39 cellular contexts compared by ENCODE assay signal in genomic region chr5:180102636-180103035, GRCh38.
"Had no signal": no experiment of that assay in that cellular context is flagged by ENCODE, and none has a peak within 500 bp of the region (broad histone marks: within the 10 kb centered on the region; RNA-seq: fewer than 3 reads in every experiment).

No MANE protein-coding gene starts in this region.

- DNase-seq: activated effector memory CD4-positive, alpha-beta T cell treated with anti-CD3 and anti-CD28 coated beads, Interleukin-2, amount 50 U/mL, for 16 hours; activated effector memory CD4-positive, alpha-beta T cell treated with Interleukin-2 at 50 U/mL for 16 hours; activated gamma-delta T cell; activated gamma-delta T cell treated with Interleukin-2 at 50 U/mL for 16 hours; activated naive CD4-positive, alpha-beta T cell treated with anti-CD3 and anti-CD28 coated beads for 36 hours; activated naive CD4-positive, alpha-beta T cell treated with anti-CD3 and anti-CD28 coated beads, Interleukin-2, amount 10 ng/mL, durations not matched to agents 7 days and 5 days; activated naive CD4-positive, alpha-beta T cell treated with anti-CD3 and anti-CD28 coated beads, Interleukin-2, amount 50 U/mL, for 16 hours; activated naive CD4-positive, alpha-beta T cell treated with Interleukin-2 at 50 U/mL for 16 hours; activated naive CD8-positive, alpha-beta T cell treated with anti-CD3 and anti-CD28 coated beads for 36 hours; activated naive CD8-positive, alpha-beta T cell treated with anti-CD3 and anti-CD28 coated beads, Interleukin-2, amount 10 ng/mL, durations not matched to agents 7 days and 5 days; activated naive CD8-positive, alpha-beta T cell treated with anti-CD3 and anti-CD28 coated beads, Interleukin-2, amount 50 U/mL, for 24 hours; activated T-cell treated with anti-CD3 and anti-CD28 coated beads, Interleukin-2, amount 50 U/mL, for 1 hour; activated T-cell treated with anti-CD3 and anti-CD28 coated beads, Interleukin-2, amount 50 U/mL, for 24 hours; activated T-cell treated with anti-CD3 and anti-CD28 coated beads, Interleukin-2, amount 50 U/mL, for 4 hours; activated T-cell treated with anti-CD3 and anti-CD28 coated beads, Interleukin-2, amount 50 U/mL, for 48 hours; activated T-cell treated with anti-CD3 and anti-CD28 coated beads, Interleukin-2, amount 50 U/mL, for 72 hours; adrenal gland; amniotic stem cell; amygdala; anterior cingulate cortex; aorta; body of pancreas; brain microvascular endothelial cell; caudate nucleus; central memory CD4-positive, alpha-beta T cell; cerebellar nuclear complex had no signal

- H3K4me1 Mint-ChIP-seq: activated naive CD4-positive, alpha-beta T cell treated with anti-CD3 and anti-CD28 coated beads, Interleukin-2, amount 10 ng/mL, durations not matched to agents 7 days and 5 days; activated naive CD4-positive, alpha-beta T cell treated with anti-CD3 and anti-CD28 coated beads, Interleukin-2, amount 50 U/mL, for 24 hours; activated naive CD8-positive, alpha-beta T cell treated with anti-CD3 and anti-CD28 coated beads for 36 hours; activated naive CD8-positive, alpha-beta T cell treated with anti-CD3 and anti-CD28 coated beads, Interleukin-2, amount 10 ng/mL, durations not matched to agents 7 days and 5 days; activated naive CD8-positive, alpha-beta T cell treated with anti-CD3 and anti-CD28 coated beads, Interleukin-2, amount 50 U/mL, for 24 hours; activated T-helper 17 cell treated with anti-CD3 and anti-CD28 coated beads, Interleukin-2, amount 50 U/mL, for 72 hours; brain; central memory CD8-positive, alpha-beta T cell had no signal

- H3K27ac ChIP-seq: adrenal gland, ascending aorta, body of pancreas, brain microvascular endothelial cell, breast epithelium, cardiac muscle cell had no signal

- ATAC-seq: activated naive CD4-positive, alpha-beta T cell treated with anti-CD3 and anti-CD28 coated beads, Interleukin-2, amount 50 U/mL, for 72 hours; activated naive CD8-positive, alpha-beta T cell treated with anti-CD3 and anti-CD28 coated beads, Interleukin-2, amount 50 U/mL, for 24 hours; activated T-cell treated with anti-CD3 and anti-CD28 coated beads, Interleukin-2, amount 50 U/mL, for 4 hours; activated T-cell treated with anti-CD3 and anti-CD28 coated beads, Interleukin-2, amount 50 U/mL, for 72 hours; activated T-helper 17 cell treated with anti-CD3 and anti-CD28 coated beads, Interleukin-2, amount 50 U/mL, for 72 hours; body of pancreas had no signal

- FAIRE-seq: astrocyte, bronchial epithelial cell had no signal

- H3K4me1 ChIP-seq: adrenal gland, ascending aorta, body of pancreas, breast epithelium had no signal

- H3K36me3 ChIP-seq: adrenal gland, ascending aorta, brain microvascular endothelial cell, breast epithelium, cardiac muscle cell had no signal

- H3K4me3 ChIP-seq: adrenal gland, ascending aorta, body of pancreas, breast epithelium, cardiac muscle cell had no signal

- H3K27me3 Mint-ChIP-seq: activated naive CD4-positive, alpha-beta T cell treated with anti-CD3 and anti-CD28 coated beads, Interleukin-2, amount 10 ng/mL, durations not matched to agents 7 days and 5 days; activated naive CD4-positive, alpha-beta T cell treated with anti-CD3 and anti-CD28 coated beads, Interleukin-2, amount 50 U/mL, for 24 hours; activated naive CD8-positive, alpha-beta T cell treated with anti-CD3 and anti-CD28 coated beads, Interleukin-2, amount 10 ng/mL, durations not matched to agents 7 days and 5 days; brain had no signal

- H3K27me3 ChIP-seq: adrenal gland, ascending aorta, body of pancreas, brain microvascular endothelial cell, breast epithelium, cardiac muscle cell had no signal

- H3K36me3 Mint-ChIP-seq: activated naive CD4-positive, alpha-beta T cell treated with anti-CD3 and anti-CD28 coated beads, Interleukin-2, amount 10 ng/mL, durations not matched to agents 7 days and 5 days; activated naive CD8-positive, alpha-beta T cell treated with anti-CD3 and anti-CD28 coated beads for 36 hours; activated naive CD8-positive, alpha-beta T cell treated with anti-CD3 and anti-CD28 coated beads, Interleukin-2, amount 10 ng/mL, durations not matched to agents 7 days and 5 days had no signal

- H3K4me3 Mint-ChIP-seq: activated naive CD4-positive, alpha-beta T cell treated with anti-CD3 and anti-CD28 coated beads for 36 hours; activated naive CD4-positive, alpha-beta T cell treated with anti-CD3 and anti-CD28 coated beads, Interleukin-2, amount 10 ng/mL, durations not matched to agents 7 days and 5 days; activated naive CD4-positive, alpha-beta T cell treated with anti-CD3 and anti-CD28 coated beads, Interleukin-2, amount 50 U/mL, for 24 hours; activated naive CD8-positive, alpha-beta T cell; activated naive CD8-positive, alpha-beta T cell treated with anti-CD3 and anti-CD28 coated beads for 36 hours; activated naive CD8-positive, alpha-beta T cell treated with anti-CD3 and anti-CD28 coated beads, Interleukin-2, amount 10 ng/mL, durations not matched to agents 7 days and 5 days; activated naive CD8-positive, alpha-beta T cell treated with anti-CD3 and anti-CD28 coated beads, Interleukin-2, amount 50 U/mL, for 24 hours; activated T-cell treated with anti-CD3 and anti-CD28 coated beads, Interleukin-2, amount 50 U/mL, for 24 hours; activated T-cell treated with anti-CD3 and anti-CD28 coated beads, Interleukin-2, amount 50 U/mL, for 4 hours; activated T-cell treated with anti-CD3 and anti-CD28 coated beads, Interleukin-2, amount 50 U/mL, for 72 hours; activated T-helper 1 cell treated with anti-CD3 and anti-CD28 coated beads, Interleukin-12 subunit alpha, Interleukin-12 subunit beta, Interleukin-2, Interleukin-4 antibody, amounts not matched to agents 30 ng/mL and 10 ng/mL and 1 ng/mL, durations not matched to agents 14 hours and 24 hours and 36 hours; activated T-helper 17 cell treated with anti-CD3 and anti-CD28 coated beads, Interleukin-2, amount 50 U/mL, for 72 hours; brain; central memory CD8-positive, alpha-beta T cell had no signal

- H3K27ac Mint-ChIP-seq: activated naive CD4-positive, alpha-beta T cell treated with anti-CD3 and anti-CD28 coated beads for 36 hours; activated naive CD4-positive, alpha-beta T cell treated with anti-CD3 and anti-CD28 coated beads, Interleukin-2, amount 10 ng/mL, durations not matched to agents 7 days and 5 days; activated naive CD4-positive, alpha-beta T cell treated with anti-CD3 and anti-CD28 coated beads, Interleukin-2, amount 50 U/mL, for 24 hours; activated naive CD4-positive, alpha-beta T cell treated with anti-CD3 and anti-CD28 coated beads, Interleukin-2, amount 50 U/mL, for 72 hours; activated naive CD8-positive, alpha-beta T cell; activated naive CD8-positive, alpha-beta T cell treated with anti-CD3 and anti-CD28 coated beads for 36 hours; activated naive CD8-positive, alpha-beta T cell treated with anti-CD3 and anti-CD28 coated beads, Interleukin-2, amount 10 ng/mL, durations not matched to agents 7 days and 5 days; activated naive CD8-positive, alpha-beta T cell treated with anti-CD3 and anti-CD28 coated beads, Interleukin-2, amount 50 U/mL, for 24 hours; activated T-cell treated with anti-CD3 and anti-CD28 coated beads, Interleukin-2, amount 50 U/mL, for 24 hours; activated T-cell treated with anti-CD3 and anti-CD28 coated beads, Interleukin-2, amount 50 U/mL, for 72 hours; activated T-helper 1 cell treated with anti-CD3 and anti-CD28 coated beads, Interleukin-12 subunit alpha, Interleukin-12 subunit beta, Interleukin-2, Interleukin-4 antibody, amounts not matched to agents 30 ng/mL and 10 ng/mL and 1 ng/mL, durations not matched to agents 14 hours and 24 hours and 36 hours; activated T-helper 17 cell treated with anti-CD3 and anti-CD28 coated beads, Interleukin-2, amount 50 U/mL, for 72 hours; activated T-helper 2 cell treated with anti-CD3 and anti-CD28 coated beads, Interferon-gamma antibody, Interleukin-2, Interleukin-4, amounts not matched to agents 10 μg/mL and 5 μg/mL and 100 μg/mL, durations not matched to agents 14 hours and 24 hours and 36 hours; brain had no signal
